Comparison of ENCODE assay signal across 8 cellular contexts in the genomic region with DNA sequence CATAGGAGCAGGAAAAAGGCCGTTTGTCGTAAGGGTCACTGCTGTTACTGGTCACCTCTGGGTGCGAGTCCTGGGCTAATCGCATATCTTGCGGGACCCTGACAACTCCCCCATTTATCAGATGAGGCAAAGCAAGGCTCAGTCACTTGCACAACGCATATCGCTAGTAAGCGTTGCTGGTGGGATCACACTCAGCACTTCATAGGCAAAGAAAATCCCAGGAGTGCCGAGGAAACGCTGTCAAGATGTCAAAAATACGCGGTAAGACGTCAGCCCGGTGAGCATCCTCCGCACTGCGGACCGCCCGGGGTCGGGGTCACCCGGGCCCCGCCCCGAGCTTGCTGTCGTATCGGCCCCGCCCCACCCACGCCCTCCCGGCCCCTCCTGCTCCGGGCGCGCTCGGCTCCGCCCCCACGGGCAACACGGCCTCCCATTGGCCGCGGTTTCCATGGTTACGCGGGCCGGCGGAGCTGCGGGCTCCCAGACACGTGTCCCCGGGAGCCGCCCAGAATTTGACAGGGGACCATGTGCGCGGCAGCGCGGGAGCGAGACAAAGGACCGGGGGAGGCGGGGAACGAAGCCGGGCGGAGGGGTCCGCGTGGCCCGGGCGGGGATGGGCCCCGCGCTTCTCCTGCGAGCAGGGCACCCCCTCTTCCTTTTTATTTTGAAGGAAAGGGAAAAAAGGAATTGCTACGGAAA.
DNase-seq lines count a peak whose midpoint lies in the region; ATAC-seq and TF ChIP-seq lines count a peak whose summit lies in the region.

No MANE protein-coding gene starts in this region.

- TF ChIP-seq CTCF in epithelial cell of esophagus (IDR thresholded peaks at IDR 0.05; ENCODE audit: insufficient read depth, low read depth, low read length, missing control alignments) = no peak

- DNase-seq in SIG-M5 treated with dmso at 0.1 percent for 504 hours (lab: John Stamatoyannopoulos, UW; ENCODE audit: unreplicated experiment) (peak; percentile 69), SIG-M5 (lab: John Stamatoyannopoulos, UW) (no peak), NCI-H748 (lab: John Stamatoyannopoulos, UW; ENCODE audit: unreplicated experiment) (peak; percentile 97), epithelial cell of esophagus (ENCODE audit: low read depth) (peak; percentile 91), midbrain (lab: John Stamatoyannopoulos, UW) (peak; percentile 91)
- DNase-seq in activated T-cell treated with anti-CD3 and anti-CD28 coated beads, Interleukin-2, amount 50 U/mL, for 1 hour = peak; percentile 89
- DNase-seq in stimulated activated CD8-positive, alpha-beta memory T cell treated with anti-CD3 and anti-CD28 coated beads, Interleukin-15, amount 100 ng/mL, for 24 hours (ENCODE audit: low read depth) = peak; percentile 82

- H3K4me3 ChIP-seq in epithelial cell of esophagus (ENCODE audit: low read length) = peak overlapping the region; percentile 26

- no peak for ATAC-seq in HG03354 (IDR thresholded peaks at IDR 0.05; ENCODE audit: poor library complexity, severe bottlenecking, unreplicated experiment)
